ENCODE assay signal across 32 cellular contexts in the genomic region with DNA sequence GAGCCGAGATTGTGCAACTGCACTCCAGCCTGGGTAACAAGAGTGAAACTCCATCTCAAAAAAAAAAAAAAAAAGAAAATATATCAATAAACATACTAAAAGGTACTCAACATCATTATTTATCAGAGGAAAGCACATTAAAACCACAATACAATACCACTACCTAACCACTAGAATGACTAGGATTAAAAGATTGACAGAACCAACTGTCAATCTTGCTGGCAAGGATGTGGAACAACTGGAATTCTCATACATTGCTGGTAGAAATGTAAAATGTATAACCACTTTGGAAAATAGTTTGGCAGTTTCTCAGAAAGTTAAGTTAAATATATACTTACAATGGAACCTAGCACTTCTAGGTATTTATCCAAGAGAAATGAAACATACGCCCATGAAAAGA.
"Had no signal": no experiment of that assay in that cellular context is flagged by ENCODE, and none has a peak within 500 bp of the region (broad histone marks: within the 10 kb centered on the region; RNA-seq: fewer than 3 reads in every experiment).

No MANE protein-coding gene starts in this region.

- H3K27me3 Mint-ChIP-seq: activated B cell treated with CpG ODN at 0.5 μM for 24 hours; activated CD4-positive, alpha-beta memory T cell treated with anti-CD3 and anti-CD28 coated beads for 36 hours; activated CD8-positive, alpha-beta T cell treated with anti-CD3 and anti-CD28 coated beads for 36 hours; activated naive CD8-positive, alpha-beta T cell treated with anti-CD3 and anti-CD28 coated beads for 36 hours; activated T-helper 17 cell treated with anti-CD3 and anti-CD28 coated beads, Interleukin-2, amount 50 U/mL, for 72 hours; T-cell had no signal

- H3K9me3 ChIP-seq: body of pancreas had no signal

- H3K27ac Mint-ChIP-seq: activated B cell treated with CpG ODN at 0.5 μM for 24 hours; activated CD4-positive, alpha-beta memory T cell treated with anti-CD3 and anti-CD28 coated beads for 36 hours; activated CD4-positive, alpha-beta T cell treated with anti-CD3 and anti-CD28 coated beads, Interleukin-2, amount 10 ng/mL, durations not matched to agents 24 days and 14 days; activated CD8-positive, alpha-beta T cell treated with anti-CD3 and anti-CD28 coated beads for 36 hours; activated naive CD4-positive, alpha-beta T cell treated with anti-CD3 and anti-CD28 coated beads for 36 hours; activated naive CD4-positive, alpha-beta T cell treated with anti-CD3 and anti-CD28 coated beads, Interleukin-2, amount 50 U/mL, for 72 hours; activated naive CD8-positive, alpha-beta T cell treated with anti-CD3 and anti-CD28 coated beads for 36 hours; activated T-cell treated with anti-CD3 and anti-CD28 coated beads, Interleukin-2, amount 50 U/mL, for 72 hours; activated T-helper 1 cell treated with anti-CD3 and anti-CD28 coated beads, Interleukin-12 subunit alpha, Interleukin-12 subunit beta, Interleukin-2, Interleukin-4 antibody, amounts not matched to agents 30 ng/mL and 10 ng/mL and 1 ng/mL, durations not matched to agents 14 hours and 24 hours and 36 hours; activated T-helper 17 cell treated with anti-CD3 and anti-CD28 coated beads, Interleukin-2, amount 50 U/mL, for 72 hours; T-cell; T-helper 2 cell treated with Interferon-gamma antibody and Interleukin-4, amounts not matched to agents 5 μg/mL and 100 μg/mL, for 36 hours had no signal

- H3K9me3 Mint-ChIP-seq: activated T-helper 17 cell treated with anti-CD3 and anti-CD28 coated beads, Interleukin-2, amount 50 U/mL, for 72 hours had no signal

- H3K36me3 Mint-ChIP-seq: T-cell had no signal

- H3K4me3 Mint-ChIP-seq: activated B cell treated with CpG ODN at 0.5 μM for 24 hours; activated CD4-positive, alpha-beta memory T cell treated with anti-CD3 and anti-CD28 coated beads for 36 hours; activated CD4-positive, alpha-beta T cell treated with anti-CD3 and anti-CD28 coated beads, Interleukin-2, amount 10 ng/mL, durations not matched to agents 24 days and 14 days; activated CD8-positive, alpha-beta T cell treated with anti-CD3 and anti-CD28 coated beads for 36 hours; activated naive CD4-positive, alpha-beta T cell treated with anti-CD3 and anti-CD28 coated beads for 36 hours; activated naive CD8-positive, alpha-beta T cell treated with anti-CD3 and anti-CD28 coated beads for 36 hours; activated T-cell treated with anti-CD3 and anti-CD28 coated beads, Interleukin-2, amount 50 U/mL, for 4 hours; activated T-cell treated with anti-CD3 and anti-CD28 coated beads, Interleukin-2, amount 50 U/mL, for 72 hours; activated T-helper 1 cell treated with anti-CD3 and anti-CD28 coated beads, Interleukin-12 subunit alpha, Interleukin-12 subunit beta, Interleukin-2, Interleukin-4 antibody, amounts not matched to agents 30 ng/mL and 10 ng/mL and 1 ng/mL, durations not matched to agents 14 hours and 24 hours and 36 hours; activated T-helper 17 cell treated with anti-CD3 and anti-CD28 coated beads, Interleukin-2, amount 50 U/mL, for 72 hours; T-cell; T-helper 2 cell treated with Interferon-gamma antibody and Interleukin-4, amounts not matched to agents 5 μg/mL and 100 μg/mL, for 36 hours had no signal

- ATAC-seq: activated CD8-positive, alpha-beta T cell treated with anti-CD3 and anti-CD28 coated beads for 36 hours; activated naive CD4-positive, alpha-beta T cell treated with anti-CD3 and anti-CD28 coated beads, Interleukin-2, amount 50 U/mL, for 72 hours; activated T-cell treated with anti-CD3 and anti-CD28 coated beads, Interleukin-2, amount 50 U/mL, for 4 hours; activated T-cell treated with anti-CD3 and anti-CD28 coated beads, Interleukin-2, amount 50 U/mL, for 72 hours; activated T-helper 17 cell treated with anti-CD3 and anti-CD28 coated beads, Interleukin-2, amount 50 U/mL, for 72 hours; body of pancreas; T-cell had no signal

- DNase-seq: activated B cell treated with CpG ODN at 0.5 μM for 24 hours; activated CD4-positive, alpha-beta memory T cell treated with anti-CD3 and anti-CD28 coated beads for 36 hours; activated CD4-positive, alpha-beta T cell treated with anti-CD3 and anti-CD28 coated beads for 4 hours; activated CD4-positive, alpha-beta T cell treated with anti-CD3 and anti-CD28 coated beads, Interleukin-2, amount 10 ng/mL, durations not matched to agents 24 days and 14 days; activated CD4-positive, alpha-beta T cell treated with anti-CD3 and anti-CD28 coated beads, Interleukin-2, amount 50 U/mL, for 1 hour; activated CD4-positive, alpha-beta T cell treated with anti-CD3 and anti-CD28 coated beads, Interleukin-2, amount 50 U/mL, for 4 hours; activated CD4-positive, CD25-positive, alpha-beta regulatory T cell treated with anti-CD3 and anti-CD28 coated beads, Interleukin-2, amount 50 U/mL, for 72 hours; activated CD8-positive, alpha-beta memory T cell treated with anti-CD3 and anti-CD28 coated beads, Interleukin-2, amount 50 U/mL, for 4 hours; activated CD8-positive, alpha-beta T cell treated with anti-CD3 and anti-CD28 coated beads for 36 hours; activated effector memory CD4-positive, alpha-beta T cell treated with anti-CD3 and anti-CD28 coated beads, Interleukin-2, amount 50 U/mL, for 16 hours; activated gamma-delta T cell treated with Interleukin-2 at 50 U/mL for 16 hours; activated naive CD4-positive, alpha-beta T cell; activated naive CD4-positive, alpha-beta T cell treated with anti-CD3 and anti-CD28 coated beads for 36 hours; activated naive CD4-positive, alpha-beta T cell treated with anti-CD3 and anti-CD28 coated beads, Interleukin-2, amount 50 U/mL, for 16 hours; activated naive CD8-positive, alpha-beta T cell treated with anti-CD3 and anti-CD28 coated beads for 36 hours; activated T-cell treated with anti-CD3 and anti-CD28 coated beads for 4 hours; activated T-cell treated with anti-CD3 and anti-CD28 coated beads, Interleukin-2, amount 50 U/mL, for 1 hour; activated T-cell treated with anti-CD3 and anti-CD28 coated beads, Interleukin-2, amount 50 U/mL, for 4 hours; activated T-cell treated with anti-CD3 and anti-CD28 coated beads, Interleukin-2, amount 50 U/mL, for 72 hours; adrenal gland; amniotic stem cell; aorta; body of pancreas; brain microvascular endothelial cell; central memory CD4-positive, alpha-beta T cell; T-cell; T-helper 2 cell; T-helper 9 cell had no signal
